Comparison of ENCODE assay signal across 2 cellular contexts in the genomic region with DNA sequence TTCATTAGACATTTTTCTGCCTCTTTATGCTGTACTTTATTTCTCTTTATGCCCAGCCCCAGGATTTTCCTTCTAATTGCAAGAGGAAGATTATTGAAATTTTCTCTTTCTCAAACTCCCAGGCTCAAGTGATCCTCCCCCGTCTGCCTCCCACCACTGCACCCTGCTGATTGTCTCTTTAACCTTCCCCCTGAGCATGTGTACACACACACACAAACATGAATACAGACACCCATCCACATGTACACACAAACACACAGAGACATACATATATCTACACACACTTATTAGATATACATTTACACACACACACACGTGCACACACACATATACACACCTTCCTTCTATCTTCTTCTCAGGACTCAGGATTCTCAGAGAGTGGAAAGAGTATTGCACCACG.
TF ChIP-seq lines count a peak whose summit lies in the region.

No MANE protein-coding gene starts in this region.

TF ChIP-seq in HepG2, 621 proteins besides CTCF, POLR2A, EP300 and RAD21:
- TF ChIP-seq, protein P1, sequence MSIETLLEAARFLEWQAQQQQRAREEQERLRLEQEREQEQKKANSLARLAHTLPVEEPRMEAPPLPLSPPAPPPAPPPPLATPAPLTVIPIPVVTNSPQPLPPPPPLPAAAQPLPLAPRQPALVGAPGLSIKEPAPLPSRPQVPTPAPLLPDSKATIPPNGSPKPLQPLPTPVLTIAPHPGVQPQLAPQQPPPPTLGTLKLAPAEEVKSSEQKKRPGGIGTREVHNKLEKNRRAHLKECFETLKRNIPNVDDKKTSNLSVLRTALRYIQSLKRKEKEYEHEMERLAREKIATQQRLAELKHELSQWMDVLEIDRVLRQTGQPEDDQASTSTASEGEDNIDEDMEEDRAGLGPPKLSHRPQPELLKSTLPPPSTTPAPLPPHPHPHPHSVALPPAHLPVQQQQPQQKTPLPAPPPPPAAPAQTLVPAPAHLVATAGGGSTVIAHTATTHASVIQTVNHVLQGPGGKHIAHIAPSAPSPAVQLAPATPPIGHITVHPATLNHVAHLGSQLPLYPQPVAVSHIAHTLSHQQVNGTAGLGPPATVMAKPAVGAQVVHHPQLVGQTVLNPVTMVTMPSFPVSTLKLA (IDR thresholded peaks at IDR 0.05), result peak; percentile 62
- TF ChIP-seq, protein P2, sequence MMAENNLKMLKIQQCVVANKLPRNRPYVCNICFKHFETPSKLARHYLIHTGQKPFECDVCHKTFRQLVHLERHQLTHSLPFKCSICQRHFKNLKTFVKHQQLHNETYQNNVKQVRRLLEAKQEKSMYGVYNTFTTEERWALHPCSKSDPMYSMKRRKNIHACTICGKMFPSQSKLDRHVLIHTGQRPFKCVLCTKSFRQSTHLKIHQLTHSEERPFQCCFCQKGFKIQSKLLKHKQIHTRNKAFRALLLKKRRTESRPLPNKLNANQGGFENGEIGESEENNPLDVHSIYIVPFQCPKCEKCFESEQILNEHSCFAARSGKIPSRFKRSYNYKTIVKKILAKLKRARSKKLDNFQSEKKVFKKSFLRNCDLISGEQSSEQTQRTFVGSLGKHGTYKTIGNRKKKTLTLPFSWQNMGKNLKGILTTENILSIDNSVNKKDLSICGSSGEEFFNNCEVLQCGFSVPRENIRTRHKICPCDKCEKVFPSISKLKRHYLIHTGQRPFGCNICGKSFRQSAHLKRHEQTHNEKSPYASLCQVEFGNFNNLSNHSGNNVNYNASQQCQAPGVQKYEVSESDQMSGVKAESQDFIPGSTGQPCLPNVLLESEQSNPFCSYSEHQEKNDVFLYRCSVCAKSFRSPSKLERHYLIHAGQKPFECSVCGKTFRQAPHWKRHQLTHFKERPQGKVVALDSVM (CRISPR knock-in tag; IDR thresholded peaks at IDR 0.05), result no peak

TF ChIP-seq in GM12891, 5 proteins besides CTCF, POLR2A, EP300 and RAD21:
- no peak for TF ChIP-seq TAF1 (IDR thresholded peaks at IDR 0.05; ENCODE audit: low read depth, low read length)
- TF ChIP-seq POU2F2 (IDR thresholded peaks at IDR 0.05; ENCODE audit: low read depth, low read length), result no peak
- no peak for TF ChIP-seq POLR2AphosphoS5 (IDR thresholded peaks at IDR 0.05; ENCODE audit: low read depth, low read length)
- no peak for TF ChIP-seq SPI1 (IDR thresholded peaks at IDR 0.05; ENCODE audit: low read depth, low read length)
- no peak for TF ChIP-seq PAX5 (IDR thresholded peaks at IDR 0.05; ENCODE audit: insufficient read depth, low read length, severe bottlenecking)
